ENCODE assay signal across 1 cellular context in genomic region chr14:76023757-76024156, GRCh38.
TF ChIP-seq lines count a peak whose summit lies in the region.

No MANE protein-coding gene starts in this region.

TF ChIP-seq in SK-N-SH treated with all-trans-retinoic acid at 6 μM for 48 hours, 23 proteins besides CTCF, POLR2A, EP300 and RAD21 (continued from another document):
- no peak for TF ChIP-seq ZNF70 (CRISPR knock-in tag; IDR thresholded peaks at IDR 0.05)
